In the genomic region with DNA sequence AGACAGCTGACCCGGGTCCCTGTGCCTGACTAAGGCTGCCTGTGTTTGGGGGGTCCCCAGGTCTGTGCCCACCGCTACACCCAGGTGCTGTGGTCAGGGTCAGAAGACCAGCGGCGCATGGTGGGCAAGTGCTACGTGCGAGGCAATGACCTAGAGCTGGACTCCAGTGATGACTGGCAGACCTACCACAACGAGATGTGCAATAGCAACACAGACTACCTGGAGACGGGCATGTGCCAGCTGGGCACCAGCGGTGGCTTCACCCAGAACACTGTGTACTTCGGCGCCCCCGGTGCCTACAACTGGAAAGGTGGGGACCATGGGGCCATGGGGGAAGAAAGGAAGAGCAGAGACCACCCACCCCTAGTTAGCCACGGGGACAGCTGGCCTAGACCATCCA, we compare ENCODE assay signal across 24 cellular contexts.
"Had no signal": no experiment of that assay in that cellular context is flagged by ENCODE, and none has a peak within 500 bp of the region (broad histone marks: within the 10 kb centered on the region; RNA-seq: fewer than 3 reads in every experiment).

No MANE protein-coding gene starts in this region.

- FAIRE-seq: astrocyte, endometrium, TTC549 had no signal

- H3K9me3 ChIP-seq: adrenal gland, left ventricle myocardium inferior, ovary, prostate gland, right atrium auricular region, transverse colon, uterus had no signal

- H3K4me3 ChIP-seq: adrenal gland, left ventricle myocardium inferior, ovary, prostate gland, right atrium auricular region, transverse colon, uterus had no signal

- H3K36me3 ChIP-seq: ovary, prostate gland, uterus had no signal

- ATAC-seq: activated T-cell treated with anti-CD3 and anti-CD28 coated beads, Interleukin-2, amount 50 U/mL, for 4 hours; foreskin keratinocyte; natural killer cell; WTC11 had no signal

- H3K27ac ChIP-seq: adrenal gland, foreskin keratinocyte, left ventricle myocardium inferior, ovary, prostate gland, transverse colon, uterus had no signal

- DNase-seq: activated CD4-positive, alpha-beta T cell treated with anti-CD3 and anti-CD28 coated beads, Interleukin-2, amount 50 U/mL, for 4 hours; activated CD8-positive, alpha-beta memory T cell treated with anti-CD3 and anti-CD28 coated beads for 24 hours; activated CD8-positive, alpha-beta memory T cell treated with anti-CD3 and anti-CD28 coated beads, Interleukin-2, amount 50 U/mL, for 4 hours; activated naive CD4-positive, alpha-beta T cell; activated T-cell treated with anti-CD3 and anti-CD28 coated beads, Interleukin-2, amount 50 U/mL, for 4 hours; adrenal gland; erythroblast; foreskin keratinocyte; kidney glomerular epithelial cell; left ventricle myocardium inferior; mammary epithelial cell; midbrain; natural killer cell; ovary; stimulated activated CD4-positive, alpha-beta T cell treated with anti-CD3 and anti-CD28 coated beads, Interleukin-1b, Interleukin-23, amount 100 ng/mL, for 48 hours; T-helper 1 cell; transverse colon; uterus had no signal

- H3K27me3 ChIP-seq: adrenal gland, foreskin keratinocyte, ovary, right atrium auricular region, transverse colon, uterus had no signal

- H3K4me1 ChIP-seq: prostate gland had no signal
